17 cellular contexts compared by ENCODE assay signal in genomic region chr16:74053310-74053709, GRCh38.
"Had no signal": no experiment of that assay in that cellular context is flagged by ENCODE, and none has a peak within 500 bp of the region (broad histone marks: within the 10 kb centered on the region; RNA-seq: fewer than 3 reads in every experiment).

No MANE protein-coding gene starts in this region.

- H3K27me3 ChIP-seq: esophagus squamous epithelium, pancreas, tibial artery, upper lobe of right lung, vagina had no signal

- DNase-seq: dermis blood vessel endothelial cell; esophagus squamous epithelium; foreskin fibroblast; hippocampal formation; left colon; mesendoderm; naive B cell; occipital lobe; pancreas; right cardiac atrium; stimulated activated CD4-positive, alpha-beta T cell treated with anti-CD3 and anti-CD28 coated beads, Interleukin-4, amount 100 ng/mL, for 1 hour; tibial artery; upper lobe of right lung had no signal

- H3K4me2 ChIP-seq: smooth muscle cell had no signal

- FAIRE-seq: pancreas had no signal

- H3K4me1 ChIP-seq: esophagus squamous epithelium, gastroesophageal sphincter, pancreas, tibial artery, upper lobe of right lung, vagina had no signal

- H3K27ac ChIP-seq: esophagus squamous epithelium, gastroesophageal sphincter, pancreas, tibial artery, upper lobe of right lung, vagina had no signal

- ATAC-seq: gastroesophageal sphincter; left colon; pancreas; right cardiac atrium; stimulated activated memory B cell treated with anti-CD40 and anti-IgM and Interleukin-4, amounts not matched to agents 10 μg/mL and 1 μg/mL and 100 μg/mL, for 72 hours; upper lobe of right lung had no signal

- H3K4me3 ChIP-seq: esophagus squamous epithelium, gastroesophageal sphincter, pancreas, smooth muscle cell, tibial artery, upper lobe of right lung, vagina had no signal

- H3K9me3 ChIP-seq: esophagus squamous epithelium, pancreas, upper lobe of right lung, vagina had no signal

- H3K36me3 ChIP-seq: esophagus squamous epithelium, gastroesophageal sphincter, pancreas, tibial artery, upper lobe of right lung, vagina had no signal
